2 cellular contexts compared by ENCODE assay signal in the genomic region with DNA sequence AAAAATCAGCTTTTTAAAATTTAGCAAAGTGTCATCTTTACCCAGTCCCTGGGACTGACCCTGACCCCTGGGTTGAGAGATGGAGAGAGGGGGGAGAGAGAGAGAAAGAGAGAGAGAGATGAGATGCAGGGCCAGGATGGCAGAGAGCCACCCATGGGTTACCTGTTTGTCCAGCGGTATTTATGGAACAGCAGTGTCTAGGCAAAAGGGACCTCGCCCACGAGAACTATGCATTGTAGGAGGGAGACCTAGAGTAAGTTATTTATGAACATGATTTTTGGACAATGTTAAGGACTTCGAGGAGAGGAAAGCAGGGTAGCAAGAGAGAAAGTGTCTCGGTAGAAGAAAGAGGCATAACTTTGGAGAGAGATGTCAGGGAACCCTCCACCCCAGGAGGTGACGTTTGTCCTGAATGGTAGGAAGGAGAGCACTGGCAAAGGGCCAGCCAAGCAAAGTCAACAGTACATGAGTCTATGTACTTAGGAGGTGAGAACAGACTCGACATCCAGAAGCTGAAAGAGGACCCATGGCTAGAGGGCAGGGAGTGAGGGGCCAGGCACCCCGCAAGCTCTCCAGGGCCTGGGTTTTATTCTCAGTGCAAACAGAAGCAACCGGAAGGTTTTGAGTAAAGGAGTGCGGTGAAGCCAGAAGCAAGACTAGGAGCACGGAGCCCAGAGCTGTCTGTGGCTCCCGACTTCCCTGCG.
TF ChIP-seq lines count a peak whose summit lies in the region.

No MANE protein-coding gene starts in this region.

TF ChIP-seq in A549, 52 proteins besides CTCF, POLR2A, EP300 and RAD21 (continued from another document):
- TF ChIP-seq HOXB13 (CRISPR knock-in tag; IDR thresholded peaks at IDR 0.05; ENCODE audit: low read depth) (no peak), EHMT2 (IDR thresholded peaks at IDR 0.05; ENCODE audit: low read depth) (no peak), ZC3H11A (IDR thresholded peaks at IDR 0.05) (no peak), RARB (CRISPR knock-in tag; IDR thresholded peaks at IDR 0.05) (no peak)
- TF ChIP-seq, protein P1, sequence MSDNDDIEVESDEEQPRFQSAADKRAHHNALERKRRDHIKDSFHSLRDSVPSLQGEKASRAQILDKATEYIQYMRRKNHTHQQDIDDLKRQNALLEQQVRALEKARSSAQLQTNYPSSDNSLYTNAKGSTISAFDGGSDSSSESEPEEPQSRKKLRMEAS (IDR thresholded peaks at IDR 0.05) = no peak
- TF ChIP-seq, protein P2, sequence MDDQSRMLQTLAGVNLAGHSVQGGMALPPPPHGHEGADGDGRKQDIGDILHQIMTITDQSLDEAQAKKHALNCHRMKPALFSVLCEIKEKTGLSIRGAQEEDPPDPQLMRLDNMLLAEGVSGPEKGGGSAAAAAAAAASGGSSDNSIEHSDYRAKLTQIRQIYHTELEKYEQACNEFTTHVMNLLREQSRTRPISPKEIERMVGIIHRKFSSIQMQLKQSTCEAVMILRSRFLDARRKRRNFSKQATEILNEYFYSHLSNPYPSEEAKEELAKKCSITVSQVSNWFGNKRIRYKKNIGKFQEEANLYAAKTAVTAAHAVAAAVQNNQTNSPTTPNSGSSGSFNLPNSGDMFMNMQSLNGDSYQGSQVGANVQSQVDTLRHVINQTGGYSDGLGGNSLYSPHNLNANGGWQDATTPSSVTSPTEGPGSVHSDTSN (IDR thresholded peaks at IDR 0.05) = no peak

TF ChIP-seq in HCT116, 20 proteins besides CTCF, POLR2A, EP300 and RAD21 (continued from another document):
- TF ChIP-seq, protein P3, sequence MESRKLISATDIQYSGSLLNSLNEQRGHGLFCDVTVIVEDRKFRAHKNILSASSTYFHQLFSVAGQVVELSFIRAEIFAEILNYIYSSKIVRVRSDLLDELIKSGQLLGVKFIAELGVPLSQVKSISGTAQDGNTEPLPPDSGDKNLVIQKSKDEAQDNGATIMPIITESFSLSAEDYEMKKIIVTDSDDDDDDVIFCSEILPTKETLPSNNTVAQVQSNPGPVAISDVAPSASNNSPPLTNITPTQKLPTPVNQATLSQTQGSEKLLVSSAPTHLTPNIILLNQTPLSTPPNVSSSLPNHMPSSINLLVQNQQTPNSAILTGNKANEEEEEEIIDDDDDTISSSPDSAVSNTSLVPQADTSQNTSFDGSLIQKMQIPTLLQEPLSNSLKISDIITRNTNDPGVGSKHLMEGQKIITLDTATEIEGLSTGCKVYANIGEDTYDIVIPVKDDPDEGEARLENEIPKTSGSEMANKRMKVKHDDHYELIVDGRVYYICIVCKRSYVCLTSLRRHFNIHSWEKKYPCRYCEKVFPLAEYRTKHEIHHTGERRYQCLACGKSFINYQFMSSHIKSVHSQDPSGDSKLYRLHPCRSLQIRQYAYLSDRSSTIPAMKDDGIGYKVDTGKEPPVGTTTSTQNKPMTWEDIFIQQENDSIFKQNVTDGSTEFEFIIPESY (IDR thresholded peaks at IDR 0.05; ENCODE audit: extremely low read depth, insufficient replicate concordance, low read length) = no peak
- TF ChIP-seq, protein P4, sequence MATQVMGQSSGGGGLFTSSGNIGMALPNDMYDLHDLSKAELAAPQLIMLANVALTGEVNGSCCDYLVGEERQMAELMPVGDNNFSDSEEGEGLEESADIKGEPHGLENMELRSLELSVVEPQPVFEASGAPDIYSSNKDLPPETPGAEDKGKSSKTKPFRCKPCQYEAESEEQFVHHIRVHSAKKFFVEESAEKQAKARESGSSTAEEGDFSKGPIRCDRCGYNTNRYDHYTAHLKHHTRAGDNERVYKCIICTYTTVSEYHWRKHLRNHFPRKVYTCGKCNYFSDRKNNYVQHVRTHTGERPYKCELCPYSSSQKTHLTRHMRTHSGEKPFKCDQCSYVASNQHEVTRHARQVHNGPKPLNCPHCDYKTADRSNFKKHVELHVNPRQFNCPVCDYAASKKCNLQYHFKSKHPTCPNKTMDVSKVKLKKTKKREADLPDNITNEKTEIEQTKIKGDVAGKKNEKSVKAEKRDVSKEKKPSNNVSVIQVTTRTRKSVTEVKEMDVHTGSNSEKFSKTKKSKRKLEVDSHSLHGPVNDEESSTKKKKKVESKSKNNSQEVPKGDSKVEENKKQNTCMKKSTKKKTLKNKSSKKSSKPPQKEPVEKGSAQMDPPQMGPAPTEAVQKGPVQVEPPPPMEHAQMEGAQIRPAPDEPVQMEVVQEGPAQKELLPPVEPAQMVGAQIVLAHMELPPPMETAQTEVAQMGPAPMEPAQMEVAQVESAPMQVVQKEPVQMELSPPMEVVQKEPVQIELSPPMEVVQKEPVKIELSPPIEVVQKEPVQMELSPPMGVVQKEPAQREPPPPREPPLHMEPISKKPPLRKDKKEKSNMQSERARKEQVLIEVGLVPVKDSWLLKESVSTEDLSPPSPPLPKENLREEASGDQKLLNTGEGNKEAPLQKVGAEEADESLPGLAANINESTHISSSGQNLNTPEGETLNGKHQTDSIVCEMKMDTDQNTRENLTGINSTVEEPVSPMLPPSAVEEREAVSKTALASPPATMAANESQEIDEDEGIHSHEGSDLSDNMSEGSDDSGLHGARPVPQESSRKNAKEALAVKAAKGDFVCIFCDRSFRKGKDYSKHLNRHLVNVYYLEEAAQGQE (IDR thresholded peaks at IDR 0.05; ENCODE audit: low read depth) = no peak
- no peak for TF ChIP-seq TCF7L2 (IDR thresholded peaks at IDR 0.05; ENCODE audit: borderline replicate concordance, extremely low read depth, insufficient read depth, insufficient read length)
- TF ChIP-seq SRF (IDR thresholded peaks at IDR 0.05; ENCODE audit: low read depth) = no peak
- TF ChIP-seq JUND (IDR thresholded peaks at IDR 0.05) = no peak
- TF ChIP-seq, protein P1 (IDR thresholded peaks at IDR 0.05) = no peak
- no peak for TF ChIP-seq ZFX (IDR thresholded peaks at IDR 0.05)
- no peak for TF ChIP-seq EZH2phosphoT487 (IDR thresholded peaks at IDR 0.05; ENCODE audit: borderline replicate concordance)
- no peak for TF ChIP-seq ELF1 (IDR thresholded peaks at IDR 0.05; ENCODE audit: borderline replicate concordance, low read depth)
- no peak for TF ChIP-seq YY1 (IDR thresholded peaks at IDR 0.05; ENCODE audit: extremely low read depth, insufficient replicate concordance, low read depth, low read length)
